In genomic region chr4:110623710-110624015, GRCh38 we compare ENCODE assay signal across 1 cellular context.
TF ChIP-seq lines count a peak whose summit lies in the region.

No MANE protein-coding gene starts in this region.

TF ChIP-seq in HCT116, 20 proteins besides CTCF, POLR2A, EP300 and RAD21 (continued from another document):
- TF ChIP-seq POLR2AphosphoS5 (IDR thresholded peaks at IDR 0.05; ENCODE audit: low read depth, low read length) (no peak), EZH2phosphoT487 (IDR thresholded peaks at IDR 0.05; ENCODE audit: borderline replicate concordance) (no peak), REST (IDR thresholded peaks at IDR 0.05; ENCODE audit: low read depth) (no peak), ELF1 (IDR thresholded peaks at IDR 0.05; ENCODE audit: borderline replicate concordance, low read depth) (no peak), ZFX (IDR thresholded peaks at IDR 0.05) (no peak), SP1 (IDR thresholded peaks at IDR 0.05; ENCODE audit: low read depth) (no peak), FOSL1 (IDR thresholded peaks at IDR 0.05; ENCODE audit: low read depth) (no peak), CBX3 (IDR thresholded peaks at IDR 0.05; ENCODE audit: low read depth) (no peak), ATF3 (IDR thresholded peaks at IDR 0.05) (no peak), MAX (IDR thresholded peaks at IDR 0.05) (no peak), JUND (IDR thresholded peaks at IDR 0.05) (no peak), EGR1 (IDR thresholded peaks at IDR 0.05; ENCODE audit: low read depth) (no peak), EZH2 (IDR thresholded peaks at IDR 0.05) (no peak)
TF ChIP-seq in HCT116: peak in this region for 0.
